19 cellular contexts compared by ENCODE assay signal in genomic region chr14:95458459-95458858, GRCh38.
"Had no signal": no experiment of that assay in that cellular context is flagged by ENCODE, and none has a peak within 500 bp of the region (broad histone marks: within the 10 kb centered on the region; RNA-seq: fewer than 3 reads in every experiment).

No MANE protein-coding gene starts in this region.

- H3K4me3 Mint-ChIP-seq: activated CD4-positive, alpha-beta memory T cell treated with anti-CD3 and anti-CD28 coated beads, Interleukin-2, amount 10 ng/mL, durations not matched to agents 7 days and 5 days; activated CD4-positive, alpha-beta T cell treated with anti-CD3 and anti-CD28 coated beads for 36 hours; activated CD8-positive, alpha-beta memory T cell treated with anti-CD3 and anti-CD28 coated beads, Interleukin-2, amount 10 ng/mL, durations not matched to agents 7 days and 5 days; activated naive CD4-positive, alpha-beta T cell treated with anti-CD3 and anti-CD28 coated beads for 36 hours; activated naive CD8-positive, alpha-beta T cell treated with anti-CD3 and anti-CD28 coated beads, Interleukin-2, amount 50 U/mL, for 24 hours; central memory CD8-positive, alpha-beta T cell; dendritic cell treated with granulocyte-macrophage colony-stimulating factor and Interleukin-4, amounts not matched to agents 40 ng/mL and 50 ng/mL, for 4 days; natural killer cell treated with Interleukin-12 subunit alpha and Interleukin-12 subunit beta and Interleukin-15 and Interleukin-18, amount 100 ng/mL, for 72 hours; stimulated activated naive B cell treated with anti-CD40 and anti-IgM and Interleukin-4, amounts not matched to agents 10 μg/mL and 1 μg/mL and 100 μg/mL, for 72 hours; WTC11 had no signal

- H3K9me3 Mint-ChIP-seq: activated CD4-positive, alpha-beta memory T cell treated with anti-CD3 and anti-CD28 coated beads, Interleukin-2, amount 10 ng/mL, durations not matched to agents 7 days and 5 days; activated naive CD4-positive, alpha-beta T cell treated with anti-CD3 and anti-CD28 coated beads for 36 hours; activated naive CD8-positive, alpha-beta T cell treated with anti-CD3 and anti-CD28 coated beads, Interleukin-2, amount 50 U/mL, for 24 hours; central memory CD8-positive, alpha-beta T cell; dendritic cell treated with granulocyte-macrophage colony-stimulating factor and Interleukin-4, amounts not matched to agents 40 ng/mL and 50 ng/mL, for 4 days; natural killer cell treated with Interleukin-12 subunit alpha and Interleukin-12 subunit beta and Interleukin-15 and Interleukin-18, amount 100 ng/mL, for 72 hours; stimulated activated naive B cell treated with anti-CD40 and anti-IgM and Interleukin-4, amounts not matched to agents 10 μg/mL and 1 μg/mL and 100 μg/mL, for 72 hours; WTC11 had no signal

- H3K4me2 ChIP-seq: smooth muscle cell had no signal

- H3K4me3 ChIP-seq: esophagus squamous epithelium, mucosa of descending colon, smooth muscle cell, tibial artery had no signal

- H3K27me3 Mint-ChIP-seq: activated CD4-positive, alpha-beta memory T cell treated with anti-CD3 and anti-CD28 coated beads, Interleukin-2, amount 10 ng/mL, durations not matched to agents 7 days and 5 days; activated CD4-positive, alpha-beta T cell treated with anti-CD3 and anti-CD28 coated beads for 36 hours; activated CD8-positive, alpha-beta memory T cell treated with anti-CD3 and anti-CD28 coated beads, Interleukin-2, amount 10 ng/mL, durations not matched to agents 7 days and 5 days; activated naive CD8-positive, alpha-beta T cell treated with anti-CD3 and anti-CD28 coated beads, Interleukin-2, amount 50 U/mL, for 24 hours; central memory CD8-positive, alpha-beta T cell; dendritic cell treated with granulocyte-macrophage colony-stimulating factor and Interleukin-4, amounts not matched to agents 40 ng/mL and 50 ng/mL, for 4 days; natural killer cell treated with Interleukin-12 subunit alpha and Interleukin-12 subunit beta and Interleukin-15 and Interleukin-18, amount 100 ng/mL, for 72 hours; stimulated activated naive B cell treated with anti-CD40 and anti-IgM and Interleukin-4, amounts not matched to agents 10 μg/mL and 1 μg/mL and 100 μg/mL, for 72 hours had no signal

- H3K36me3 Mint-ChIP-seq: natural killer cell treated with Interleukin-12 subunit alpha and Interleukin-12 subunit beta and Interleukin-15 and Interleukin-18, amount 100 ng/mL, for 72 hours; WTC11 had no signal

- H3K9me3 ChIP-seq: esophagus squamous epithelium, mucosa of descending colon, tibial artery had no signal

- H3K27ac Mint-ChIP-seq: activated CD4-positive, alpha-beta memory T cell treated with anti-CD3 and anti-CD28 coated beads, Interleukin-2, amount 10 ng/mL, durations not matched to agents 7 days and 5 days; activated CD4-positive, alpha-beta T cell treated with anti-CD3 and anti-CD28 coated beads for 36 hours; activated CD8-positive, alpha-beta memory T cell treated with anti-CD3 and anti-CD28 coated beads, Interleukin-2, amount 10 ng/mL, durations not matched to agents 7 days and 5 days; activated naive CD4-positive, alpha-beta T cell treated with anti-CD3 and anti-CD28 coated beads for 36 hours; activated naive CD8-positive, alpha-beta T cell treated with anti-CD3 and anti-CD28 coated beads, Interleukin-2, amount 50 U/mL, for 24 hours; dendritic cell treated with granulocyte-macrophage colony-stimulating factor and Interleukin-4, amounts not matched to agents 40 ng/mL and 50 ng/mL, for 4 days; natural killer cell treated with Interleukin-12 subunit alpha and Interleukin-12 subunit beta and Interleukin-15 and Interleukin-18, amount 100 ng/mL, for 72 hours; stimulated activated naive B cell treated with anti-CD40 and anti-IgM and Interleukin-4, amounts not matched to agents 10 μg/mL and 1 μg/mL and 100 μg/mL, for 72 hours; WTC11 had no signal

- H3K27ac ChIP-seq: esophagus squamous epithelium, neutrophil, tibial artery had no signal

- DNase-seq: activated CD4-positive, alpha-beta memory T cell treated with anti-CD3 and anti-CD28 coated beads, Interleukin-2, amount 10 ng/mL, durations not matched to agents 7 days and 5 days; activated CD4-positive, alpha-beta T cell treated with anti-CD3 and anti-CD28 coated beads for 36 hours; activated CD8-positive, alpha-beta memory T cell treated with anti-CD3 and anti-CD28 coated beads, Interleukin-2, amount 10 ng/mL, durations not matched to agents 7 days and 5 days; activated naive CD4-positive, alpha-beta T cell treated with anti-CD3 and anti-CD28 coated beads for 36 hours; activated naive CD8-positive, alpha-beta T cell treated with anti-CD3 and anti-CD28 coated beads, Interleukin-2, amount 50 U/mL, for 24 hours; aorta; effector memory CD4-positive, alpha-beta T cell; esophagus squamous epithelium; mesenchymal stem cell; stimulated activated CD4-positive, alpha-beta T cell treated with anti-CD3 and anti-CD28 coated beads, Interleukin-4, amount 100 ng/mL, for 1 hour; stimulated activated naive B cell treated with anti-CD40 and anti-IgM and Interleukin-4, amounts not matched to agents 10 μg/mL and 1 μg/mL and 100 μg/mL, for 72 hours; tibial artery had no signal

- H3K27me3 ChIP-seq: neutrophil, tibial artery had no signal

- ATAC-seq: activated CD4-positive, alpha-beta T cell treated with anti-CD3 and anti-CD28 coated beads for 36 hours; activated CD8-positive, alpha-beta memory T cell treated with anti-CD3 and anti-CD28 coated beads, Interleukin-2, amount 10 ng/mL, durations not matched to agents 7 days and 5 days; activated naive CD8-positive, alpha-beta T cell treated with anti-CD3 and anti-CD28 coated beads, Interleukin-2, amount 50 U/mL, for 24 hours; mucosa of descending colon; stimulated activated naive B cell treated with anti-CD40 and anti-IgM and Interleukin-4, amounts not matched to agents 10 μg/mL and 1 μg/mL and 100 μg/mL, for 72 hours; WTC11 had no signal
